20 cellular contexts compared by ENCODE assay signal in the genomic region with DNA sequence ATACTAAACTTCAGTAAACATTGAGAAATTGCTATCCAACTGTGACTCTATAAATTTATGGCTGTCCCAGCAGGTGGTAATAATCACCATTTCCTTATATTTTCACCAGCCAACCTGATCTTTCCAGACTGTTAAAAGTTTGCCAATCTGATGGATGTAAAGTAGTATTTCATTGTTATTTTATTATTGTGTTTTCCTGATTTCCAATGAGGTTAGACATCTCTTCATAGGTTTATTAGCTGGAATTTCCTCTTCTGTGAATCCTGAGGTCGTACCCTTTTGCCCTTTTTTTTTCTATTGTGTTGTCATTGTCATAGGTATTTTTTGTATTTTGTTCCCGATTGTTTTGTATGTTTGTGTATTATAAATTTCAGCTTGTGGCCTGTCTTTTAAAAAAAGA. TPM values are rescaled to one million over a fixed set of nuclear protein-coding genes. Genes with fewer than 3 reads are reported as not detected.
DNase-seq lines count a peak whose midpoint lies in the region; ATAC-seq and FAIRE-seq lines count a peak whose summit lies in the region.
"Had no signal": no experiment of that assay in that cellular context is flagged by ENCODE, and none has a peak within 500 bp of the region (broad histone marks: within the 10 kb centered on the region; RNA-seq: fewer than 3 reads in every experiment).

No MANE protein-coding gene starts in this region.

- ATAC-seq in left colon (peak; percentile 49), GM18909 (IDR thresholded peaks at IDR 0.05; ENCODE audit: poor library complexity, unreplicated experiment) (no peak), HG02981 (IDR thresholded peaks at IDR 0.05; ENCODE audit: unreplicated experiment) (no peak)
- ATAC-seq: CD8-positive, alpha-beta T cell; GM23338; HCT116 had no signal

- no peaks in the 10 kb centered on the region for H3K36me3 Mint-ChIP-seq in activated naive CD4-positive, alpha-beta T cell treated with anti-CD3 and anti-CD28 coated beads, Interleukin-2, amount 50 U/mL, for 24 hours
- H3K36me3 Mint-ChIP-seq: CD4-positive, CD25-positive, alpha-beta regulatory T cell; CD8-positive, alpha-beta T cell had no signal

- peak overlapping the region; percentile 52 for H3K27ac Mint-ChIP-seq in activated naive CD4-positive, alpha-beta T cell treated with anti-CD3 and anti-CD28 coated beads, Interleukin-2, amount 50 U/mL, for 24 hours
- H3K27ac Mint-ChIP-seq: B cell; CD4-positive, CD25-positive, alpha-beta regulatory T cell; CD8-positive, alpha-beta T cell; GM23338; H9 had no signal

- intact Hi-C loops in left colon (cut with DNase I, micrococcal nuclease): no loop called here

- DNase-seq in activated naive CD4-positive, alpha-beta T cell (lab: John Stamatoyannopoulos, UW): no peak
- peak; percentile 38 for DNase-seq in NCI-H146 (lab: John Stamatoyannopoulos, UW)
- DNase-seq in left colon: no peak
- DNase-seq in urothelium cell line (ENCODE audit: low spot score): no peak
- DNase-seq: CD4-positive, CD25-positive, alpha-beta regulatory T cell; CD8-positive, alpha-beta T cell; DMS 273 treated with DMSO at 0.1 percent for 48 hours; DMS53; DMS79 treated with DMSO at 0.1 percent for 48 hours; GF-D8; H9 had no signal

- H3K4me1 Mint-ChIP-seq in activated naive CD4-positive, alpha-beta T cell treated with anti-CD3 and anti-CD28 coated beads, Interleukin-2, amount 50 U/mL, for 24 hours: peaks cover 5% of the 10 kb centered on the region
- H3K4me1 Mint-ChIP-seq: B cell; CD4-positive, CD25-positive, alpha-beta regulatory T cell; GM23338; H9 had no signal

- no peak overlapping the region for H3K4me3 Mint-ChIP-seq in activated naive CD4-positive, alpha-beta T cell treated with anti-CD3 and anti-CD28 coated beads, Interleukin-2, amount 50 U/mL, for 24 hours
- H3K4me3 Mint-ChIP-seq: B cell; CD4-positive, CD25-positive, alpha-beta regulatory T cell; CD8-positive, alpha-beta T cell; GM23338; H9 had no signal

- no peak for FAIRE-seq in urothelium cell line (lab: Jason Lieb, UNC)
- FAIRE-seq: D721Med, GM12892, GM19239 had no signal

- no peaks in the 10 kb centered on the region for H3K27me3 Mint-ChIP-seq in activated naive CD4-positive, alpha-beta T cell treated with anti-CD3 and anti-CD28 coated beads, Interleukin-2, amount 50 U/mL, for 24 hours
- H3K27me3 Mint-ChIP-seq: B cell; CD4-positive, CD25-positive, alpha-beta regulatory T cell had no signal

- no peaks in the 10 kb centered on the region for H3K9me3 Mint-ChIP-seq in activated naive CD4-positive, alpha-beta T cell treated with anti-CD3 and anti-CD28 coated beads, Interleukin-2, amount 50 U/mL, for 24 hours
- H3K9me3 Mint-ChIP-seq: CD8-positive, alpha-beta T cell had no signal

RNA-seq across cellular contexts. Expression of gene BMERB1, which starts 31.7 kb away (rescaled TPM):
- total RNA-seq in left colon: 10 to 100 TPM in 1 of 2 donors, 1 to 10 TPM in 1; 5.3 to 10.3 TPM
